Comparison of ENCODE assay signal across 18 cellular contexts in genomic region chr7:140901946-140902304, GRCh38. TPM values are rescaled to one million over a fixed set of nuclear protein-coding genes. Genes with fewer than 3 reads are reported as not detected.
DNase-seq lines count a peak whose midpoint lies in the region; ATAC-seq lines count a peak whose summit lies in the region.
"Had no signal": no experiment of that assay in that cellular context is flagged by ENCODE, and none has a peak within 500 bp of the region (broad histone marks: within the 10 kb centered on the region; RNA-seq: fewer than 3 reads in every experiment).

No MANE protein-coding gene starts in this region.

- POLR2A ChIA-PET in T-cell (lab: Charles Lee) = interaction anchor here (0.5 to 1.0 kb wide), 3 partner anchors 17 to 22 kb away, joined by 3 to 6 read pairs (median 5); partner anchors contain the start of gene BRAF (in 1 of the 2)
- POLR2A ChIA-PET in naive thymus-derived CD8-positive, alpha-beta T cell (lab: Charles Lee) = interaction anchor here (2.3 kb wide), 1 partner anchor 113 kb away, joined by 11 read pairs; the partner anchor contains the start of gene MRPS33

- intact Hi-C loops in activated naive CD4-positive, alpha-beta T cell treated with anti-CD3 and anti-CD28 coated beads for 36 hours (cut with micrococcal nuclease) = loop anchor here (1.0 to 10.0 kb wide), 7 partner anchors 11 to 1217 kb away; partner anchors contain the start of genes BRAF and MRPS33

- ATAC-seq in GM18517 (IDR thresholded peaks at IDR 0.05; ENCODE audit: unreplicated experiment) = peak; percentile 7
- ATAC-seq in T-cell (replicated peaks in 1 of 4) = no peak
- no peak for ATAC-seq in naive thymus-derived CD8-positive, alpha-beta T cell
- no peak for ATAC-seq in GM19397 (IDR thresholded peaks at IDR 0.05; ENCODE audit: unreplicated experiment)

- no peaks in the 10 kb centered on the region for H3K27me3 Mint-ChIP-seq in activated naive CD4-positive, alpha-beta T cell treated with anti-CD3 and anti-CD28 coated beads for 36 hours (ENCODE audit: low read depth)
- no peaks in the 10 kb centered on the region for H3K27me3 Mint-ChIP-seq in T-cell
- no peaks in the 10 kb centered on the region for H3K27me3 Mint-ChIP-seq in naive thymus-derived CD8-positive, alpha-beta T cell

- H3K9me3 Mint-ChIP-seq in activated naive CD4-positive, alpha-beta T cell treated with anti-CD3 and anti-CD28 coated beads for 36 hours = no peaks in the 10 kb centered on the region
- H3K9me3 Mint-ChIP-seq in T-cell = peaks cover 0 to 4% (median 0%) of the 10 kb centered on the region in 3 donors
- H3K9me3 Mint-ChIP-seq in naive thymus-derived CD8-positive, alpha-beta T cell = peaks cover 0 to 11% (median 0%) of the 10 kb centered on the region in 9 donors
- H3K9me3 Mint-ChIP-seq: HFFc6 had no signal

- H3K27ac Mint-ChIP-seq in activated naive CD4-positive, alpha-beta T cell treated with anti-CD3 and anti-CD28 coated beads for 36 hours = peak overlapping the region; percentile 88
- peak overlapping the region; percentile 78 for H3K27ac Mint-ChIP-seq in T-cell
- peak overlapping the region; percentile 39 to 95 (median 86) for H3K27ac Mint-ChIP-seq in naive thymus-derived CD8-positive, alpha-beta T cell
- H3K27ac Mint-ChIP-seq: HFFc6 had no signal

- H3K4me3 Mint-ChIP-seq in activated naive CD4-positive, alpha-beta T cell treated with anti-CD3 and anti-CD28 coated beads for 36 hours = no peak overlapping the region
- peak overlapping the region in 1 of 3 donors; percentile 73 for H3K4me3 Mint-ChIP-seq in T-cell
- peak overlapping the region; percentile 15 to 83 (median 73) for H3K4me3 Mint-ChIP-seq in naive thymus-derived CD8-positive, alpha-beta T cell
- H3K4me3 Mint-ChIP-seq: HFFc6 had no signal

- H3K4me1 Mint-ChIP-seq in activated naive CD4-positive, alpha-beta T cell treated with anti-CD3 and anti-CD28 coated beads for 36 hours (ENCODE audit: low read depth) = peaks cover 67% of the 10 kb centered on the region
- H3K4me1 Mint-ChIP-seq in T-cell = peaks cover 54 to 75% (median 74%) of the 10 kb centered on the region in 3 donors
- peaks cover 15 to 77% (median 62%) of the 10 kb centered on the region in 4 donors for H3K4me1 Mint-ChIP-seq in naive thymus-derived CD8-positive, alpha-beta T cell

- H3K36me3 Mint-ChIP-seq in activated naive CD4-positive, alpha-beta T cell treated with anti-CD3 and anti-CD28 coated beads for 36 hours (ENCODE audit: low read depth) = no peaks in the 10 kb centered on the region
- H3K36me3 Mint-ChIP-seq in T-cell = peaks cover 8% of the 10 kb centered on the region
- peaks cover 0 to 3% (median 0%) of the 10 kb centered on the region in 3 donors for H3K36me3 Mint-ChIP-seq in naive thymus-derived CD8-positive, alpha-beta T cell

- CTCF ChIA-PET in activated naive CD4-positive, alpha-beta T cell treated with anti-CD3 and anti-CD28 coated beads for 36 hours (lab: Charles Lee) = interaction anchor here (1.2 kb wide), 1 partner anchor 91 kb away, joined by 3 read pairs; no protein-coding TSS in a partner anchor
- CTCF ChIA-PET in T-cell (lab: Charles Lee) = interaction anchor here (0.6 to 1.2 kb wide), 2 partner anchors 26 to 166 kb away, joined by 3 to 4 read pairs; no protein-coding TSS in a partner anchor

- no peak for DNase-seq in activated naive CD4-positive, alpha-beta T cell treated with anti-CD3 and anti-CD28 coated beads for 36 hours
- no peak for DNase-seq in activated naive CD4-positive, alpha-beta T cell (lab: John Stamatoyannopoulos, UW)
- DNase-seq in T-cell = no peak
- no peak for DNase-seq in naive thymus-derived CD8-positive, alpha-beta T cell
- DNase-seq in NCI-H2227 (lab: John Stamatoyannopoulos, UW; ENCODE audit: unreplicated experiment) = no peak
- DNase-seq in NCI-H2107 (lab: John Stamatoyannopoulos, UW) = no peak
- DNase-seq: activated CD8-positive, alpha-beta memory T cell treated with anti-CD3 and anti-CD28 coated beads for 24 hours; DMS153; GDM1; HFFc6; Karpas-422; lower lobe of right lung; NCI-H1105 treated with DMSO at 0.1 percent for 48 hours; nucleus accumbens; testis; uterus had no signal

RNA-seq across cellular contexts. Expression of gene BRAF, which starts 22.8 kb away (rescaled TPM):
- 10 to 100 TPM; 24.6 to 28.6 TPM for total RNA-seq in activated naive CD4-positive, alpha-beta T cell treated with anti-CD3 and anti-CD28 coated beads for 36 hours
- 10 to 100 TPM; 39.3 to 65.1 (median 42.2) TPM for total RNA-seq in T-cell
- 10 to 100 TPM; 51.6 to 54.9 TPM for total RNA-seq in naive thymus-derived CD8-positive, alpha-beta T cell
- 10 to 100 TPM in 1 of 3 donors, 1 to 10 TPM in 2; 7.4 to 11.2 (median 8.9) TPM for polyA plus RNA-seq in naive thymus-derived CD8-positive, alpha-beta T cell
